1 cellular context compared by ENCODE assay signal in the genomic region with DNA sequence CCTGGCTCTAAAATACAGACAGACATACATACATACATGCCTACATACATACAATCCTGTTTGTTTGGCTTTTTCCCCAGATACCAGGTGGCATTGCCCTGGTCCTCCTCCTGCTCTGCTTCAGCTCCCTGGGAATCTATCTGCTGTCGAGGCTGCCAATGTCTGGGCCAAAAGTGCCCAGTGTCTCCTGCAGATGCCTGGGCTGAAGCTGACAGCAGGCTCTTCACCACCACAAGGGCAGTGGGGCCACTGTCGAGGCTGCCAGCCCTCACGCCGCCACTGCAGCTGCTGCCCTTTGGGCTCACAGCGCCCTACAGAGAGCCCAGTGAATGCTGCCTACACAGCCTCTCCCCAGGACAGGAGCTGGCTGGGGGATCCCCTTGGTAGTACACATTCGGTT.
TF ChIP-seq lines count a peak whose summit lies in the region.

No MANE protein-coding gene starts in this region.

TF ChIP-seq in GM12878, 131 proteins besides CTCF, POLR2A, EP300 and RAD21:
- TF ChIP-seq KDM1A (IDR thresholded peaks at IDR 0.05; ENCODE audit: borderline replicate concordance) (no peak), BRCA1 (IDR thresholded peaks at IDR 0.05; ENCODE audit: low read depth, low read length) (no peak), CREM (IDR thresholded peaks at IDR 0.05; ENCODE audit: low read depth) (no peak), FOXM1 (IDR thresholded peaks at IDR 0.05; ENCODE audit: low read depth, low read length) (no peak), NFXL1 (IDR thresholded peaks at IDR 0.05; ENCODE audit: borderline replicate concordance) (no peak), CBX5 (IDR thresholded peaks at IDR 0.05; ENCODE audit: low read depth) (no peak)
- TF ChIP-seq, protein P1, sequence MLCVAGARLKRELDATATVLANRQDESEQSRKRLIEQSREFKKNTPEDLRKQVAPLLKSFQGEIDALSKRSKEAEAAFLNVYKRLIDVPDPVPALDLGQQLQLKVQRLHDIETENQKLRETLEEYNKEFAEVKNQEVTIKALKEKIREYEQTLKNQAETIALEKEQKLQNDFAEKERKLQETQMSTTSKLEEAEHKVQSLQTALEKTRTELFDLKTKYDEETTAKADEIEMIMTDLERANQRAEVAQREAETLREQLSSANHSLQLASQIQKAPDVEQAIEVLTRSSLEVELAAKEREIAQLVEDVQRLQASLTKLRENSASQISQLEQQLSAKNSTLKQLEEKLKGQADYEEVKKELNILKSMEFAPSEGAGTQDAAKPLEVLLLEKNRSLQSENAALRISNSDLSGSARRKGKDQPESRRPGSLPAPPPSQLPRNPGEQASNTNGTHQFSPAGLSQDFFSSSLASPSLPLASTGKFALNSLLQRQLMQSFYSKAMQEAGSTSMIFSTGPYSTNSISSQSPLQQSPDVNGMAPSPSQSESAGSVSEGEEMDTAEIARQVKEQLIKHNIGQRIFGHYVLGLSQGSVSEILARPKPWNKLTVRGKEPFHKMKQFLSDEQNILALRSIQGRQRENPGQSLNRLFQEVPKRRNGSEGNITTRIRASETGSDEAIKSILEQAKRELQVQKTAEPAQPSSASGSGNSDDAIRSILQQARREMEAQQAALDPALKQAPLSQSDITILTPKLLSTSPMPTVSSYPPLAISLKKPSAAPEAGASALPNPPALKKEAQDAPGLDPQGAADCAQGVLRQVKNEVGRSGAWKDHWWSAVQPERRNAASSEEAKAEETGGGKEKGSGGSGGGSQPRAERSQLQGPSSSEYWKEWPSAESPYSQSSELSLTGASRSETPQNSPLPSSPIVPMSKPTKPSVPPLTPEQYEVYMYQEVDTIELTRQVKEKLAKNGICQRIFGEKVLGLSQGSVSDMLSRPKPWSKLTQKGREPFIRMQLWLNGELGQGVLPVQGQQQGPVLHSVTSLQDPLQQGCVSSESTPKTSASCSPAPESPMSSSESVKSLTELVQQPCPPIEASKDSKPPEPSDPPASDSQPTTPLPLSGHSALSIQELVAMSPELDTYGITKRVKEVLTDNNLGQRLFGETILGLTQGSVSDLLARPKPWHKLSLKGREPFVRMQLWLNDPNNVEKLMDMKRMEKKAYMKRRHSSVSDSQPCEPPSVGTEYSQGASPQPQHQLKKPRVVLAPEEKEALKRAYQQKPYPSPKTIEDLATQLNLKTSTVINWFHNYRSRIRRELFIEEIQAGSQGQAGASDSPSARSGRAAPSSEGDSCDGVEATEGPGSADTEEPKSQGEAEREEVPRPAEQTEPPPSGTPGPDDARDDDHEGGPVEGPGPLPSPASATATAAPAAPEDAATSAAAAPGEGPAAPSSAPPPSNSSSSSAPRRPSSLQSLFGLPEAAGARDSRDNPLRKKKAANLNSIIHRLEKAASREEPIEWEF (IDR thresholded peaks at IDR 0.05; ENCODE audit: insufficient replicate concordance, low read depth, low read length): no peak
- TF ChIP-seq, protein P2, sequence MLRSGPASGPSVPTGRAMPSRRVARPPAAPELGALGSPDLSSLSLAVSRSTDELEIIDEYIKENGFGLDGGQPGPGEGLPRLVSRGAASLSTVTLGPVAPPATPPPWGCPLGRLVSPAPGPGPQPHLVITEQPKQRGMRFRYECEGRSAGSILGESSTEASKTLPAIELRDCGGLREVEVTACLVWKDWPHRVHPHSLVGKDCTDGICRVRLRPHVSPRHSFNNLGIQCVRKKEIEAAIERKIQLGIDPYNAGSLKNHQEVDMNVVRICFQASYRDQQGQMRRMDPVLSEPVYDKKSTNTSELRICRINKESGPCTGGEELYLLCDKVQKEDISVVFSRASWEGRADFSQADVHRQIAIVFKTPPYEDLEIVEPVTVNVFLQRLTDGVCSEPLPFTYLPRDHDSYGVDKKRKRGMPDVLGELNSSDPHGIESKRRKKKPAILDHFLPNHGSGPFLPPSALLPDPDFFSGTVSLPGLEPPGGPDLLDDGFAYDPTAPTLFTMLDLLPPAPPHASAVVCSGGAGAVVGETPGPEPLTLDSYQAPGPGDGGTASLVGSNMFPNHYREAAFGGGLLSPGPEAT (IDR thresholded peaks at IDR 0.05; ENCODE audit: low read depth): no peak
